In the genomic region with DNA sequence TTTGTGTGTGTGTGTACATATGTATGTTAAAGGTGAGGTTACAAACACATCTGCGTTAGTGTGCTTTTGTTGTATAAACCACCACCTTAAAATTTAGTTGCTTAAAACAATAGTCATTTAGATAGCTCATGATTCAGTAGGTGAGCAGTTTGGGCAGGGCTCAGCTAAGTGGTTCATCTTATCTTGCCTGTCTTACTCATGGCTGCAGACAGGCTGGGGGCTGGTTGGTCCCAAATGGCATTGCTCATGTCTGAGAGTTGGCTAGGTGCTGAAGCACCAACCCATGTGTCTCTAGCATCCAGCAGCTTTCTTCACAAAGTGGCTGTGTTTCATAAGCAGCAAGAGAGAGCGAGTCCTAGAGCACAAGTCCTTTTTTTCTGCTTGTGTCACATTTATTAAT, we compare ENCODE assay signal across 16 cellular contexts.
DNase-seq lines count a peak whose midpoint lies in the region; ATAC-seq and TF ChIP-seq lines count a peak whose summit lies in the region.
"Had no signal": no experiment of that assay in that cellular context is flagged by ENCODE, and none has a peak within 500 bp of the region (broad histone marks: within the 10 kb centered on the region; RNA-seq: fewer than 3 reads in every experiment).

No MANE protein-coding gene starts in this region.

- TF ChIP-seq EP300 in sigmoid colon (IDR thresholded peaks at IDR 0.05), result no peak

- no peak overlapping the region for H3K27ac Mint-ChIP-seq in activated naive CD4-positive, alpha-beta T cell treated with anti-CD3 and anti-CD28 coated beads for 36 hours
- H3K27ac Mint-ChIP-seq in endothelial cell (ENCODE audit: unreplicated experiment), result no peak overlapping the region

- H3K36me3 Mint-ChIP-seq in activated naive CD4-positive, alpha-beta T cell treated with anti-CD3 and anti-CD28 coated beads for 36 hours (ENCODE audit: low read depth), result peaks cover 59% of the 10 kb centered on the region
- peaks cover 75% of the 10 kb centered on the region for H3K36me3 Mint-ChIP-seq in endothelial cell (ENCODE audit: low read depth, unreplicated experiment)

- H3K36me3 ChIP-seq in MG63 (peaks cover 52% of the 10 kb centered on the region), sigmoid colon (peaks cover 14 to 88% (median 50%) of the 10 kb centered on the region in 4 donors)

- peak; percentile 30 for DNase-seq in activated naive CD4-positive, alpha-beta T cell treated with anti-CD3 and anti-CD28 coated beads for 36 hours
- DNase-seq in activated naive CD4-positive, alpha-beta T cell treated with Interleukin-2 at 50 U/mL for 16 hours, result no peak
- DNase-seq in MG63, result peak; percentile 12
- DNase-seq in endothelial cell (ENCODE audit: low spot score), result no peak
- no peak for DNase-seq in sigmoid colon
- no peak for DNase-seq in lower leg skin (ENCODE audit: low spot score in 2 of 2)
- DNase-seq: activated CD8-positive, alpha-beta memory T cell treated with anti-CD3 and anti-CD28 coated beads, Interleukin-2, amount 10 ng/mL, durations not matched to agents 7 days and 5 days; cerebellar nuclear complex; GF-D8; GOT3; KG1; NCI-H1105 treated with DMSO at 0.1 percent for 48 hours had no signal

- TF ChIP-seq CTCF in endothelial cell (IDR thresholded peaks at IDR 0.05; ENCODE audit: unreplicated experiment), result no peak
- no peak for TF ChIP-seq CTCF in sigmoid colon (IDR thresholded peaks at IDR 0.05)
- no peak for TF ChIP-seq CTCF in lower leg skin (IDR thresholded peaks at IDR 0.05)

- ATAC-seq in HG03565 (IDR thresholded peaks at IDR 0.05; ENCODE audit: unreplicated experiment) (no peak), GM21529 (IDR thresholded peaks at IDR 0.05; ENCODE audit: unreplicated experiment) (no peak)
- ATAC-seq: activated CD8-positive, alpha-beta memory T cell treated with anti-CD3 and anti-CD28 coated beads, Interleukin-2, amount 10 ng/mL, durations not matched to agents 7 days and 5 days had no signal

- H3K27ac ChIP-seq in sigmoid colon, result peak overlapping the region in 3 of 4 donors; percentile 37 to 67 (median 66)
- H3K27ac ChIP-seq: vagina had no signal

- peaks cover 0 to 45% (median 36%) of the 10 kb centered on the region in 4 donors for H3K4me1 ChIP-seq in sigmoid colon

- H3K4me3 ChIP-seq in MG63 (no peak overlapping the region), sigmoid colon (no peak overlapping the region), lower leg skin (ENCODE audit: low read depth, poor library complexity, severe bottlenecking) (no peak overlapping the region)
- H3K4me3 ChIP-seq: vagina had no signal

- H3K9me3 Mint-ChIP-seq in activated naive CD4-positive, alpha-beta T cell treated with anti-CD3 and anti-CD28 coated beads for 36 hours, result no peaks in the 10 kb centered on the region
- H3K9me3 Mint-ChIP-seq in endothelial cell (ENCODE audit: unreplicated experiment), result no peaks in the 10 kb centered on the region

- no peak overlapping the region for H3K4me3 Mint-ChIP-seq in activated naive CD4-positive, alpha-beta T cell treated with anti-CD3 and anti-CD28 coated beads for 36 hours
- H3K4me3 Mint-ChIP-seq in endothelial cell (ENCODE audit: unreplicated experiment), result peak overlapping the region; percentile 11
- H3K4me3 Mint-ChIP-seq: activated CD8-positive, alpha-beta memory T cell treated with anti-CD3 and anti-CD28 coated beads, Interleukin-2, amount 10 ng/mL, durations not matched to agents 7 days and 5 days had no signal

- no peaks in the 10 kb centered on the region for H3K27me3 Mint-ChIP-seq in activated naive CD4-positive, alpha-beta T cell treated with anti-CD3 and anti-CD28 coated beads for 36 hours (ENCODE audit: low read depth)
- H3K27me3 Mint-ChIP-seq in endothelial cell (ENCODE audit: unreplicated experiment), result peaks cover 2% of the 10 kb centered on the region
- H3K27me3 Mint-ChIP-seq: activated CD8-positive, alpha-beta memory T cell treated with anti-CD3 and anti-CD28 coated beads, Interleukin-2, amount 10 ng/mL, durations not matched to agents 7 days and 5 days; progenitor cell of endocrine pancreas had no signal

- WGBS in sigmoid colon, 2 donors, result 97 to 99% methylated on average over 2 of the region's 2 CpGs
- 86 to 88% methylated on average over 2 of the region's 2 CpGs for WGBS in lower leg skin, 2 donors

- H3K27me3 ChIP-seq in MG63 (no peaks in the 10 kb centered on the region), sigmoid colon (no peaks in the 10 kb centered on the region)
- H3K27me3 ChIP-seq: vagina had no signal

- TF ChIP-seq POLR2A in sigmoid colon (IDR thresholded peaks at IDR 0.05), result no peak
- no peak for TF ChIP-seq POLR2A in lower leg skin (IDR thresholded peaks at IDR 0.05)

- intact Hi-C loops in activated naive CD4-positive, alpha-beta T cell treated with anti-CD3 and anti-CD28 coated beads for 36 hours (cut with micrococcal nuclease), result no loop called here
- intact Hi-C loops in sigmoid colon (cut with DNase I), result no loop called here
- intact Hi-C loops in lower leg skin (cut with DNase I; ENCODE audit: low total_unique reads), result no loop called here

- H3K4me1 Mint-ChIP-seq in activated naive CD4-positive, alpha-beta T cell treated with anti-CD3 and anti-CD28 coated beads for 36 hours (ENCODE audit: low read depth), result peaks cover 8% of the 10 kb centered on the region
- peaks cover 13% of the 10 kb centered on the region for H3K4me1 Mint-ChIP-seq in endothelial cell (ENCODE audit: unreplicated experiment)

- CTCF ChIA-PET in activated naive CD4-positive, alpha-beta T cell treated with anti-CD3 and anti-CD28 coated beads for 36 hours (lab: Charles Lee), result interaction anchor here (0.6 to 1.0 kb wide), 2 partner anchors 8 to 196 kb away, joined by 3 to 4 read pairs; no protein-coding TSS in a partner anchor

- H3K9me3 ChIP-seq in MG63, result no peaks in the 10 kb centered on the region
- no peaks in the 10 kb centered on the region for H3K9me3 ChIP-seq in sigmoid colon
- H3K9me3 ChIP-seq: vagina had no signal

Comparison
In these comparisons a context has a peak if more than half of its experiments do, and no peak if none do; other contexts are left out.
1. DNase-seq: peak in activated naive CD4-positive, alpha-beta T cell treated with anti-CD3 and anti-CD28 coated beads for 36 hours (single experiment) and MG63 (single experiment); none in activated naive CD4-positive, alpha-beta T cell treated with Interleukin-2 at 50 U/mL for 16 hours (single experiment), endothelial cell (single experiment), sigmoid colon (single experiment) and lower leg skin (0 of 2).